9 cellular contexts compared by ENCODE assay signal in the genomic region with DNA sequence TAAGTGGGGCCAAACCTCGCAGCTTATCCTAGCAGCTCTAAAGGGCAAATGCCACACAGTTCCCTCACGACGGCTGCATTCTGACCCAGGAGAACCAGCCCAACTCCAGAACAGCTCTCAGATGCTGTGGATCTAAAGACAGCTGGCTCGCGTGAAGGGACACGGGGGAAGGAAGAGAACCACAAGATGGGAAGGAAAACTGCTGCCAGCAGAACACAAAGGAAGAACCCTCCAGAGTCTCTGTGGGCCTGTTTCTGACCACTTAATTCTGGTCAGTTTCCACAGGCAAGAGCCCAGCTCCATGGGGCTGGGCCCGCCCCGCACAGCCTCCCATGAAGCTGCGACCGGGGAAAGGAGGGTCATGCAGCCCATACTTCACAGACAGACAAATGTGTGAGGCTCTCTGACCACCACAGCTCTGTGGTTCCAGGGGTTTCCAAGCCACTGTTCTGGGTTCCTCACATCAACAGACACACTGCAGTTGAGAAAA.
DNase-seq lines count a peak whose midpoint lies in the region; ATAC-seq and TF ChIP-seq lines count a peak whose summit lies in the region.
"Had no signal": no experiment of that assay in that cellular context is flagged by ENCODE, and none has a peak within 500 bp of the region (broad histone marks: within the 10 kb centered on the region; RNA-seq: fewer than 3 reads in every experiment).

No MANE protein-coding gene starts in this region.

- peak overlapping the region; percentile 46 to 91 (median 67) for H3K27ac ChIP-seq in tibial nerve

- peaks cover 0 to 97% (median 69%) of the 10 kb centered on the region in 4 donors for H3K4me1 ChIP-seq in tibial nerve

- POLR2A ChIA-PET in activated CD8-positive, alpha-beta T cell treated with anti-CD3 and anti-CD28 coated beads, Interleukin-2, amount 10 ng/mL, durations not matched to agents 7 days and 5 days (lab: Charles Lee): no interaction called here
- POLR2A ChIA-PET in activated CD8-positive, alpha-beta T cell treated with anti-CD3 and anti-CD28 coated beads for 36 hours (lab: Charles Lee): interaction anchor here (1.6 kb wide), 1 partner anchor 11 kb away, joined by 4 read pairs; no protein-coding TSS in a partner anchor
- POLR2A ChIA-PET in naive thymus-derived CD8-positive, alpha-beta T cell (lab: Charles Lee): no interaction called here

- peak overlapping the region; percentile 63 for H3K27ac Mint-ChIP-seq in activated CD8-positive, alpha-beta T cell treated with anti-CD3 and anti-CD28 coated beads, Interleukin-2, amount 10 ng/mL, durations not matched to agents 7 days and 5 days
- no peak overlapping the region for H3K27ac Mint-ChIP-seq in activated CD8-positive, alpha-beta T cell treated with anti-CD3 and anti-CD28 coated beads for 36 hours
- peak overlapping the region; percentile 87 for H3K27ac Mint-ChIP-seq in endothelial cell (ENCODE audit: unreplicated experiment)
- peak overlapping the region in 7 of 10 donors; percentile 13 to 90 (median 66) for H3K27ac Mint-ChIP-seq in naive thymus-derived CD8-positive, alpha-beta T cell

- CTCF ChIA-PET in activated CD8-positive, alpha-beta T cell treated with anti-CD3 and anti-CD28 coated beads, Interleukin-2, amount 10 ng/mL, durations not matched to agents 7 days and 5 days (lab: Charles Lee): no interaction called here
- CTCF ChIA-PET in activated CD8-positive, alpha-beta T cell treated with anti-CD3 and anti-CD28 coated beads for 36 hours (lab: Charles Lee): interaction anchor here (1.4 kb wide), 1 partner anchor 84 kb away, joined by 4 read pairs; no protein-coding TSS in a partner anchor

- H3K4me1 Mint-ChIP-seq in activated CD8-positive, alpha-beta T cell treated with anti-CD3 and anti-CD28 coated beads, Interleukin-2, amount 10 ng/mL, durations not matched to agents 7 days and 5 days (ENCODE audit: low read depth): peaks cover 38% of the 10 kb centered on the region
- H3K4me1 Mint-ChIP-seq in activated CD8-positive, alpha-beta T cell treated with anti-CD3 and anti-CD28 coated beads for 36 hours (ENCODE audit: low read depth): peaks cover 66% of the 10 kb centered on the region
- H3K4me1 Mint-ChIP-seq in endothelial cell (ENCODE audit: unreplicated experiment): peaks cover 56% of the 10 kb centered on the region
- H3K4me1 Mint-ChIP-seq in naive thymus-derived CD8-positive, alpha-beta T cell: peaks cover 38 to 83% (median 69%) of the 10 kb centered on the region in 4 donors

- peaks cover 10% of the 10 kb centered on the region for H3K36me3 Mint-ChIP-seq in activated CD8-positive, alpha-beta T cell treated with anti-CD3 and anti-CD28 coated beads, Interleukin-2, amount 10 ng/mL, durations not matched to agents 7 days and 5 days (ENCODE audit: low read depth)
- H3K36me3 Mint-ChIP-seq in activated CD8-positive, alpha-beta T cell treated with anti-CD3 and anti-CD28 coated beads for 36 hours (ENCODE audit: low read depth): peaks cover 15% of the 10 kb centered on the region
- peaks cover 16% of the 10 kb centered on the region for H3K36me3 Mint-ChIP-seq in endothelial cell (ENCODE audit: low read depth, unreplicated experiment)
- peaks cover 0 to 28% (median 5%) of the 10 kb centered on the region in 3 donors for H3K36me3 Mint-ChIP-seq in naive thymus-derived CD8-positive, alpha-beta T cell

- DNase-seq in activated CD8-positive, alpha-beta T cell treated with anti-CD3 and anti-CD28 coated beads, Interleukin-2, amount 10 ng/mL, durations not matched to agents 7 days and 5 days: no peak
- DNase-seq in activated CD8-positive, alpha-beta T cell treated with anti-CD3 and anti-CD28 coated beads for 36 hours: no peak
- no peak for DNase-seq in endothelial cell (ENCODE audit: low spot score)
- DNase-seq in naive thymus-derived CD8-positive, alpha-beta T cell: no peak
- DNase-seq in tibial nerve (ENCODE audit: low spot score in 2 of 2): no peak
- no peak for DNase-seq in COR-L47 (lab: John Stamatoyannopoulos, UW)
- DNase-seq: effector CD4-positive, alpha-beta T cell had no signal

- TF ChIP-seq POLR2A in tibial nerve (IDR thresholded peaks at IDR 0.05): no peak

- no peaks in the 10 kb centered on the region for H3K9me3 Mint-ChIP-seq in activated CD8-positive, alpha-beta T cell treated with anti-CD3 and anti-CD28 coated beads, Interleukin-2, amount 10 ng/mL, durations not matched to agents 7 days and 5 days (ENCODE audit: insufficient read depth)
- H3K9me3 Mint-ChIP-seq in activated CD8-positive, alpha-beta T cell treated with anti-CD3 and anti-CD28 coated beads for 36 hours: no peaks in the 10 kb centered on the region
- no peaks in the 10 kb centered on the region for H3K9me3 Mint-ChIP-seq in endothelial cell (ENCODE audit: unreplicated experiment)
- no peaks in the 10 kb centered on the region for H3K9me3 Mint-ChIP-seq in naive thymus-derived CD8-positive, alpha-beta T cell

- intact Hi-C loops in activated CD8-positive, alpha-beta T cell treated with anti-CD3 and anti-CD28 coated beads for 36 hours (cut with micrococcal nuclease): no loop called here

- H3K27me3 Mint-ChIP-seq in activated CD8-positive, alpha-beta T cell treated with anti-CD3 and anti-CD28 coated beads, Interleukin-2, amount 10 ng/mL, durations not matched to agents 7 days and 5 days (ENCODE audit: low read depth): no peaks in the 10 kb centered on the region
- no peaks in the 10 kb centered on the region for H3K27me3 Mint-ChIP-seq in activated CD8-positive, alpha-beta T cell treated with anti-CD3 and anti-CD28 coated beads for 36 hours
- H3K27me3 Mint-ChIP-seq in endothelial cell (ENCODE audit: unreplicated experiment): peaks cover 5% of the 10 kb centered on the region
- H3K27me3 Mint-ChIP-seq in naive thymus-derived CD8-positive, alpha-beta T cell: no peaks in the 10 kb centered on the region

- H3K27me3 ChIP-seq in tibial nerve: no peaks in the 10 kb centered on the region

- no peak for TF ChIP-seq EP300 in tibial nerve (IDR thresholded peaks at IDR 0.05)

- H3K36me3 ChIP-seq in tibial nerve: no peaks in the 10 kb centered on the region

- no peak overlapping the region for H3K4me3 Mint-ChIP-seq in activated CD8-positive, alpha-beta T cell treated with anti-CD3 and anti-CD28 coated beads, Interleukin-2, amount 10 ng/mL, durations not matched to agents 7 days and 5 days
- H3K4me3 Mint-ChIP-seq in activated CD8-positive, alpha-beta T cell treated with anti-CD3 and anti-CD28 coated beads for 36 hours: no peak overlapping the region
- H3K4me3 Mint-ChIP-seq in endothelial cell (ENCODE audit: unreplicated experiment): no peak overlapping the region
- H3K4me3 Mint-ChIP-seq in naive thymus-derived CD8-positive, alpha-beta T cell: peak overlapping the region in 5 of 10 donors; percentile 5 to 24 (median 11)

- no peaks in the 10 kb centered on the region for H3K9me3 ChIP-seq in tibial nerve

- TF ChIP-seq CTCF in activated CD8-positive, alpha-beta T cell treated with anti-CD3 and anti-CD28 coated beads for 36 hours (IDR thresholded peaks at IDR 0.05): no peak
- no peak for TF ChIP-seq CTCF in endothelial cell (IDR thresholded peaks at IDR 0.05; ENCODE audit: unreplicated experiment)
- no peak for TF ChIP-seq CTCF in tibial nerve (IDR thresholded peaks at IDR 0.05)

- H3K4me3 ChIP-seq in tibial nerve: no peak overlapping the region

- 35 to 36% methylated on average over 9 to 10 of the region's 10 CpGs for WGBS in tibial nerve, 2 donors

- ATAC-seq in activated CD8-positive, alpha-beta T cell treated with anti-CD3 and anti-CD28 coated beads, Interleukin-2, amount 10 ng/mL, durations not matched to agents 7 days and 5 days: no peak
- ATAC-seq in activated CD8-positive, alpha-beta T cell treated with anti-CD3 and anti-CD28 coated beads for 36 hours: no peak
- no peak for ATAC-seq in naive thymus-derived CD8-positive, alpha-beta T cell
- ATAC-seq in HG03025 (IDR thresholded peaks at IDR 0.05; ENCODE audit: low FRiP score, unreplicated experiment) (no peak), GM18870 (IDR thresholded peaks at IDR 0.05; ENCODE audit: unreplicated experiment) (no peak)
